ENCODE assay signal across 17 cellular contexts in the genomic region with DNA sequence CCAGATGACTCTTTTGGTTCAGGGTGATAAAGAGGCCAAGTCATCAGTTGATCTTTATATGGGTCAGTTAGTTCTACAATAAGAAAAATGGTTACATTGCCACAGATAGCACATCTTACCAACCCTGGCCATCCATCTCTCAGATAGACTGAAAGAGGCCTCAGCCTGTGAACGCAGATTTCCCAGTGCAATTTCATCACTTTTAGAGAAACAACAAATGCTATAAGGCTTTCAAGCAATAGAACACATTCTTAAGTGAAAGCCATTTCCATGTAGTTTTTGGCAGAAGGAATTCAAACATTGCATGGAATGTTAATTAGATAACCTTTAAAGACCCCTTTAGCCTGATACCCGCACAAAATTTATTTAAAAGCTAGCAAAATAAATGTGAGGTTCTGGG.
DNase-seq lines count a peak whose midpoint lies in the region; ATAC-seq and TF ChIP-seq lines count a peak whose summit lies in the region.
"Had no signal": no experiment of that assay in that cellular context is flagged by ENCODE, and none has a peak within 500 bp of the region (broad histone marks: within the 10 kb centered on the region; RNA-seq: fewer than 3 reads in every experiment).

No MANE protein-coding gene starts in this region.

- H3K27me3 ChIP-seq in HUES64 (ENCODE audit: insufficient read depth, low read length): no peaks in the 10 kb centered on the region
- no peaks in the 10 kb centered on the region for H3K27me3 ChIP-seq in lower lobe of right lung (ENCODE audit: low read depth)
- no peaks in the 10 kb centered on the region for H3K27me3 ChIP-seq in PC-9 (ENCODE audit: insufficient read depth, low read depth)
- H3K27me3 ChIP-seq: MG63 had no signal

- POLR2A ChIA-PET in PC-9 (lab: Charles Lee; ENCODE audit: unreplicated experiment): no interaction called here

- H3K9me3 ChIP-seq in HUES64 (ENCODE audit: insufficient read depth, low read depth, low read length): no peaks in the 10 kb centered on the region
- H3K9me3 ChIP-seq in lower lobe of right lung: no peaks in the 10 kb centered on the region
- H3K9me3 ChIP-seq in PC-9 (ENCODE audit: insufficient read depth, low read depth): no peaks in the 10 kb centered on the region
- H3K9me3 ChIP-seq: MG63 had no signal

- no peaks in the 10 kb centered on the region for H3K79me2 ChIP-seq in PC-9 (ENCODE audit: low read depth)

- DNase-seq in dermis blood vessel endothelial cell (peak; percentile 22), left kidney (ENCODE audit: low read depth, low spot score) (peak; percentile 7), lower lobe of right lung (no peak), PC-9 (no peak), HuH-7.5 (ENCODE audit: low spot score) (no peak)
- DNase-seq: AML-193; H7; Kasumi-1; MG63; NCI-H1048; NCI-H1436; NCI-H2029; NK-92 treated with Interleukin-12 subunit alpha and Interleukin-12 subunit beta, amount 100 ng/mL, for 24 hours had no signal

- intact Hi-C loops in lower lobe of right lung (cut with DNase I) (no loop called here), PC-9 (cut with micrococcal nuclease; ENCODE audit: unreplicated experiment) (no loop called here)

- H3K27ac ChIP-seq in HUES64 (ENCODE audit: low read depth, low read length) (peak overlapping the region; percentile 42; the same call in 1 of the 2 replicates), lower lobe of right lung (no peak overlapping the region), PC-9 (no peak overlapping the region)
- H3K27ac ChIP-seq: C4-2B had no signal

- no peaks in the 10 kb centered on the region for H4K20me1 ChIP-seq in PC-9 (ENCODE audit: insufficient read depth)

- H3K4me1 ChIP-seq in HUES64 (ENCODE audit: insufficient read depth, low read length): peaks cover 36% of the 10 kb centered on the region
- no peaks in the 10 kb centered on the region for H3K4me1 ChIP-seq in lower lobe of right lung
- no peaks in the 10 kb centered on the region for H3K4me1 ChIP-seq in PC-9 (replicated peaks; ENCODE audit: insufficient read depth)

- TF ChIP-seq CTCF in lower lobe of right lung (IDR thresholded peaks at IDR 0.05) (no peak), PC-9 (conservative IDR thresholded peaks at IDR 0.05) (no peak)

- H3K9ac ChIP-seq in HUES64 (ENCODE audit: low read depth, low read length): no peak overlapping the region

- no peak overlapping the region for H3K4me2 ChIP-seq in PC-9

- no peak overlapping the region for H2AFZ ChIP-seq in PC-9

- no peaks in the 10 kb centered on the region for H3K36me3 ChIP-seq in HUES64 (ENCODE audit: insufficient read depth, low read length)
- no peaks in the 10 kb centered on the region for H3K36me3 ChIP-seq in lower lobe of right lung
- H3K36me3 ChIP-seq in PC-9 (ENCODE audit: low read depth): no peaks in the 10 kb centered on the region
- H3K36me3 ChIP-seq: MG63 had no signal

- H3F3A ChIP-seq in PC-9 (ENCODE audit: insufficient read depth, low read depth): no peaks in the 10 kb centered on the region

- no peak overlapping the region for H3K4me3 ChIP-seq in HUES64 (ENCODE audit: low read length)
- H3K4me3 ChIP-seq in lower lobe of right lung: no peak overlapping the region
- no peak overlapping the region for H3K4me3 ChIP-seq in PC-9
- H3K4me3 ChIP-seq: MG63 had no signal

- WGBS in HUES64: 57% methylated on average over 2 of the region's 2 CpGs

- ATAC-seq in lower lobe of right lung: no peak
- no peak for ATAC-seq in GM21360 (IDR thresholded peaks at IDR 0.05; ENCODE audit: unreplicated experiment)
- ATAC-seq: Right ventricle myocardium inferior had no signal

- BruUV-seq in PC-9 (replicated peaks; lab: Mats Ljungman, UMichigan): no TSS peak

- no peaks in the 10 kb centered on the region for H3K9me2 ChIP-seq in PC-9 (ENCODE audit: insufficient read depth)

- CTCF ChIA-PET in PC-9 (lab: Charles Lee): no interaction called here

Comparison
In these comparisons a context has a peak if more than half of its experiments do, and no peak if none do; other contexts are left out.
1. DNase-seq: peak in dermis blood vessel endothelial cell (single experiment) and left kidney (single experiment); none in lower lobe of right lung (single experiment), PC-9 (0 of 2) and HuH-7.5 (single experiment).